ENCODE assay signal across 34 cellular contexts in the genomic region with DNA sequence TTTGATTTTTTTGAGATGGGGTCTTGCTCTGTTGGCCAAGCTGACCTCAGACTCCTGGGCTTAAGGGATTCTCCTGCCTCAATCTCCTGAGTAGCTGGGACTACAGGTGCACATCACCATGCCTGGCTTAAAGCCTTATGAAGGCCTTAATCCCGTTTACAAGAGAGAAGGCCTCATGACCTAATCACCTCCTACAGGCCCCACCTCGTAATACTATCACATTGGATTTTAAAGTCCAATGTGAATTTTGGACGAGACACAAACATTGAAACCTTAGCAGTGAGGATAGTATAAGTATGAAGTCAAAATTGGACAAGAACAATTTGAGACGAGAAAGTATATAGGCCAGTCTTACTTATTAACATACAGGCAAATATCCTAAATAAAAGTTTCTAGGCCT.
"Had no signal": no experiment of that assay in that cellular context is flagged by ENCODE, and none has a peak within 500 bp of the region (broad histone marks: within the 10 kb centered on the region; RNA-seq: fewer than 3 reads in every experiment).

No MANE protein-coding gene starts in this region.

- H3K27ac ChIP-seq: adrenal gland, body of pancreas, brain microvascular endothelial cell, breast epithelium, VCaP had no signal

- DNase-seq: activated B cell treated with CpG ODN at 0.5 μM for 24 hours; activated CD4-positive, alpha-beta memory T cell treated with anti-CD3 and anti-CD28 coated beads for 36 hours; activated CD4-positive, alpha-beta T cell treated with anti-CD3 and anti-CD28 coated beads for 4 hours; activated CD4-positive, alpha-beta T cell treated with anti-CD3 and anti-CD28 coated beads, Interleukin-2, amount 10 ng/mL, durations not matched to agents 24 days and 14 days; activated CD4-positive, alpha-beta T cell treated with anti-CD3 and anti-CD28 coated beads, Interleukin-2, amount 50 U/mL, for 1 hour; activated CD4-positive, alpha-beta T cell treated with anti-CD3 and anti-CD28 coated beads, Interleukin-2, amount 50 U/mL, for 4 hours; activated CD4-positive, CD25-positive, alpha-beta regulatory T cell treated with anti-CD3 and anti-CD28 coated beads, Interleukin-2, amount 50 U/mL, for 72 hours; activated CD8-positive, alpha-beta memory T cell treated with anti-CD3 and anti-CD28 coated beads, Interleukin-2, amount 50 U/mL, for 4 hours; activated CD8-positive, alpha-beta T cell treated with anti-CD3 and anti-CD28 coated beads for 36 hours; activated effector memory CD4-positive, alpha-beta T cell treated with anti-CD3 and anti-CD28 coated beads, Interleukin-2, amount 50 U/mL, for 16 hours; activated gamma-delta T cell treated with Interleukin-2 at 50 U/mL for 16 hours; activated naive CD4-positive, alpha-beta T cell; activated naive CD4-positive, alpha-beta T cell treated with anti-CD3 and anti-CD28 coated beads for 36 hours; activated naive CD4-positive, alpha-beta T cell treated with anti-CD3 and anti-CD28 coated beads, Interleukin-2, amount 50 U/mL, for 16 hours; activated naive CD8-positive, alpha-beta T cell treated with anti-CD3 and anti-CD28 coated beads for 36 hours; activated T-cell treated with anti-CD3 and anti-CD28 coated beads for 4 hours; activated T-cell treated with anti-CD3 and anti-CD28 coated beads, Interleukin-2, amount 50 U/mL, for 1 hour; activated T-cell treated with anti-CD3 and anti-CD28 coated beads, Interleukin-2, amount 50 U/mL, for 4 hours; activated T-cell treated with anti-CD3 and anti-CD28 coated beads, Interleukin-2, amount 50 U/mL, for 72 hours; adrenal gland; amniotic stem cell; aorta; body of pancreas; brain microvascular endothelial cell; central memory CD4-positive, alpha-beta T cell; T-helper 1 cell; T-helper 2 cell; T-helper 9 cell had no signal

- H3K27me3 ChIP-seq: adrenal gland, body of pancreas, brain microvascular endothelial cell, breast epithelium had no signal

- ATAC-seq: activated CD8-positive, alpha-beta T cell treated with anti-CD3 and anti-CD28 coated beads for 36 hours; activated naive CD4-positive, alpha-beta T cell treated with anti-CD3 and anti-CD28 coated beads, Interleukin-2, amount 50 U/mL, for 72 hours; activated T-cell treated with anti-CD3 and anti-CD28 coated beads, Interleukin-2, amount 50 U/mL, for 4 hours; activated T-cell treated with anti-CD3 and anti-CD28 coated beads, Interleukin-2, amount 50 U/mL, for 72 hours; activated T-helper 17 cell treated with anti-CD3 and anti-CD28 coated beads, Interleukin-2, amount 50 U/mL, for 72 hours; body of pancreas had no signal

- H3K4me3 ChIP-seq: adrenal gland, body of pancreas, breast epithelium had no signal

- FAIRE-seq: astrocyte, TTC549 had no signal

- H3K4me1 ChIP-seq: adrenal gland, breast epithelium had no signal

- H3K36me3 ChIP-seq: adrenal gland, brain microvascular endothelial cell, breast epithelium had no signal

- H3K9me3 ChIP-seq: adrenal gland, body of pancreas, breast epithelium had no signal
